In the genomic region with DNA sequence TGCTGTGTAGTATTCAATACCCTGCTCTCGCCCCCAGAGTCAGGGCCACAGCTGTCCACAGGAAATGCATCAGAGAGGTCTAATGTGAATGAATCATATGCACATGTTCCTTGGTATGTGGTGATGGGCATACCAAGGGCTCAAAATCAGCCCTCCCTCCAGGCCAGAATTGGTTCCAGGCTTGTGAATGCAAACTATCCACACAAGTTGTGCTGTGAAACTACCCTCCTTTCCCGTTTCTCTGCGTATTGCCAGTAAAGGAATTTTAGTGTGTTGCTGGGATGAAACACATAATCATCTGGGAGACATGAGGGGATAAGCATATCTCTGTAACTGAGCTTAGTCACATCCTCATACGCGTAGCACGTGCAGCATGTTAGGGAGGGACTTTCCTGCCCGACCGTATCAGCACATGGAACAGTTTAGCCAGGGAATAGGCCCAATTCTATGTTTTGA, we compare ENCODE assay signal across 2 cellular contexts.
A peak's percentile ranks its signal among the peaks of the same experiment; 100 is the strongest.
TF ChIP-seq lines count a peak whose summit lies in the region.

No MANE protein-coding gene starts in this region.

TF ChIP-seq in liver, 16 proteins besides CTCF, POLR2A, EP300 and RAD21 (continued from another document):
- TF ChIP-seq FOXA1 (IDR thresholded peaks at IDR 0.05) (no peak), NR2F2 (IDR thresholded peaks at IDR 0.05) (no peak), YY1 (IDR thresholded peaks at IDR 0.05) (no peak), RXRA (IDR thresholded peaks at IDR 0.05) (no peak)
- TF ChIP-seq, protein P1, sequence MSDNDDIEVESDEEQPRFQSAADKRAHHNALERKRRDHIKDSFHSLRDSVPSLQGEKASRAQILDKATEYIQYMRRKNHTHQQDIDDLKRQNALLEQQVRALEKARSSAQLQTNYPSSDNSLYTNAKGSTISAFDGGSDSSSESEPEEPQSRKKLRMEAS (IDR thresholded peaks at IDR 0.05): peak; percentile 27

TF ChIP-seq in HepG2, 621 proteins besides CTCF, POLR2A, EP300 and RAD21 (continued from another document):
- TF ChIP-seq, protein P2, sequence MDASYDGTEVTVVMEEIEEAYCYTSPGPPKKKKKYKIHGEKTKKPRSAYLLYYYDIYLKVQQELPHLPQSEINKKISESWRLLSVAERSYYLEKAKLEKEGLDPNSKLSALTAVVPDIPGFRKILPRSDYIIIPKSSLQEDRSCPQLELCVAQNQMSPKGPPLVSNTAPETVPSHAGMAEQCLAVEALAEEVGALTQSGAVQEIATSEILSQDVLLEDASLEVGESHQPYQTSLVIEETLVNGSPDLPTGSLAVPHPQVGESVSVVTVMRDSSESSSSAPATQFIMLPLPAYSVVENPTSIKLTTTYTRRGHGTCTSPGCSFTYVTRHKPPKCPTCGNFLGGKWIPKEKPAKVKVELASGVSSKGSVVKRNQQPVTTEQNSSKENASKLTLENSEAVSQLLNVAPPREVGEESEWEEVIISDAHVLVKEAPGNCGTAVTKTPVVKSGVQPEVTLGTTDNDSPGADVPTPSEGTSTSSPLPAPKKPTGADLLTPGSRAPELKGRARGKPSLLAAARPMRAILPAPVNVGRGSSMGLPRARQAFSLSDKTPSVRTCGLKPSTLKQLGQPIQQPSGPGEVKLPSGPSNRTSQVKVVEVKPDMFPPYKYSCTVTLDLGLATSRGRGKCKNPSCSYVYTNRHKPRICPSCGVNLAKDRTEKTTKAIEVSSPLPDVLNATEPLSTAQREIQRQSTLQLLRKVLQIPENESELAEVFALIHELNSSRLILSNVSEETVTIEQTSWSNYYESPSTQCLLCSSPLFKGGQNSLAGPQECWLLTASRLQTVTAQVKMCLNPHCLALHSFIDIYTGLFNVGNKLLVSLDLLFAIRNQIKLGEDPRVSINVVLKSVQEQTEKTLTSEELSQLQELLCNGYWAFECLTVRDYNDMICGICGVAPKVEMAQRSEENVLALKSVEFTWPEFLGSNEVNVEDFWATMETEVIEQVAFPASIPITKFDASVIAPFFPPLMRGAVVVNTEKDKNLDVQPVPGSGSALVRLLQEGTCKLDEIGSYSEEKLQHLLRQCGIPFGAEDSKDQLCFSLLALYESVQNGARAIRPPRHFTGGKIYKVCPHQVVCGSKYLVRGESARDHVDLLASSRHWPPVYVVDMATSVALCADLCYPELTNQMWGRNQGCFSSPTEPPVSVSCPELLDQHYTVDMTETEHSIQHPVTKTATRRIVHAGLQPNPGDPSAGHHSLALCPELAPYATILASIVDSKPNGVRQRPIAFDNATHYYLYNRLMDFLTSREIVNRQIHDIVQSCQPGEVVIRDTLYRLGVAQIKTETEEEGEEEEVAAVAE (CRISPR knock-in tag; IDR thresholded peaks at IDR 0.05; ENCODE audit: borderline replicate concordance): no peak
- TF ChIP-seq, protein P3, sequence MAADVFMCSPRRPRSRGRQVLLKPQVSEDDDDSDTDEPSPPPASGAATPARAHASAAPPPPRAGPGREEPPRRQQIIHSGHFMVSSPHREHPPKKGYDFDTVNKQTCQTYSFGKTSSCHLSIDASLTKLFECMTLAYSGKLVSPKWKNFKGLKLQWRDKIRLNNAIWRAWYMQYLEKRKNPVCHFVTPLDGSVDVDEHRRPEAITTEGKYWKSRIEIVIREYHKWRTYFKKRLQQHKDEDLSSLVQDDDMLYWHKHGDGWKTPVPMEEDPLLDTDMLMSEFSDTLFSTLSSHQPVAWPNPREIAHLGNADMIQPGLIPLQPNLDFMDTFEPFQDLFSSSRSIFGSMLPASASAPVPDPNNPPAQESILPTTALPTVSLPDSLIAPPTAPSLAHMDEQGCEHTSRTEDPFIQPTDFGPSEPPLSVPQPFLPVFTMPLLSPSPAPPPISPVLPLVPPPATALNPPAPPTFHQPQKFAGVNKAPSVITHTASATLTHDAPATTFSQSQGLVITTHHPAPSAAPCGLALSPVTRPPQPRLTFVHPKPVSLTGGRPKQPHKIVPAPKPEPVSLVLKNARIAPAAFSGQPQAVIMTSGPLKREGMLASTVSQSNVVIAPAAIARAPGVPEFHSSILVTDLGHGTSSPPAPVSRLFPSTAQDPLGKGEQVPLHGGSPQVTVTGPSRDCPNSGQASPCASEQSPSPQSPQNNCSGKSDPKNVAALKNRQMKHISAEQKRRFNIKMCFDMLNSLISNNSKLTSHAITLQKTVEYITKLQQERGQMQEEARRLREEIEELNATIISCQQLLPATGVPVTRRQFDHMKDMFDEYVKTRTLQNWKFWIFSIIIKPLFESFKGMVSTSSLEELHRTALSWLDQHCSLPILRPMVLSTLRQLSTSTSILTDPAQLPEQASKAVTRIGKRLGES (CRISPR knock-in tag; IDR thresholded peaks at IDR 0.05; ENCODE audit: borderline replicate concordance): no peak
- no peak for TF ChIP-seq ZBTB7B (CRISPR knock-in tag; IDR thresholded peaks at IDR 0.05)
- TF ChIP-seq, protein P4, sequence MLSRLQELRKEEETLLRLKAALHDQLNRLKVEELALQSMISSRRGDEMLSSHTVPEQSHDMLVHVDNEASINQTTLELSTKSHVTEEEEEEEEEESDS (CRISPR knock-in tag; IDR thresholded peaks at IDR 0.05; ENCODE audit: borderline replicate concordance): no peak
- TF ChIP-seq ZNF20 (CRISPR knock-in tag; IDR thresholded peaks at IDR 0.05): no peak
- no peak for TF ChIP-seq HDAC1 (CRISPR knock-in tag; IDR thresholded peaks at IDR 0.05)
- TF ChIP-seq ZNF207 (IDR thresholded peaks at IDR 0.05; ENCODE audit: borderline replicate concordance): no peak
- TF ChIP-seq NFKBIZ (CRISPR knock-in tag; IDR thresholded peaks at IDR 0.05): no peak
- TF ChIP-seq, protein P5, sequence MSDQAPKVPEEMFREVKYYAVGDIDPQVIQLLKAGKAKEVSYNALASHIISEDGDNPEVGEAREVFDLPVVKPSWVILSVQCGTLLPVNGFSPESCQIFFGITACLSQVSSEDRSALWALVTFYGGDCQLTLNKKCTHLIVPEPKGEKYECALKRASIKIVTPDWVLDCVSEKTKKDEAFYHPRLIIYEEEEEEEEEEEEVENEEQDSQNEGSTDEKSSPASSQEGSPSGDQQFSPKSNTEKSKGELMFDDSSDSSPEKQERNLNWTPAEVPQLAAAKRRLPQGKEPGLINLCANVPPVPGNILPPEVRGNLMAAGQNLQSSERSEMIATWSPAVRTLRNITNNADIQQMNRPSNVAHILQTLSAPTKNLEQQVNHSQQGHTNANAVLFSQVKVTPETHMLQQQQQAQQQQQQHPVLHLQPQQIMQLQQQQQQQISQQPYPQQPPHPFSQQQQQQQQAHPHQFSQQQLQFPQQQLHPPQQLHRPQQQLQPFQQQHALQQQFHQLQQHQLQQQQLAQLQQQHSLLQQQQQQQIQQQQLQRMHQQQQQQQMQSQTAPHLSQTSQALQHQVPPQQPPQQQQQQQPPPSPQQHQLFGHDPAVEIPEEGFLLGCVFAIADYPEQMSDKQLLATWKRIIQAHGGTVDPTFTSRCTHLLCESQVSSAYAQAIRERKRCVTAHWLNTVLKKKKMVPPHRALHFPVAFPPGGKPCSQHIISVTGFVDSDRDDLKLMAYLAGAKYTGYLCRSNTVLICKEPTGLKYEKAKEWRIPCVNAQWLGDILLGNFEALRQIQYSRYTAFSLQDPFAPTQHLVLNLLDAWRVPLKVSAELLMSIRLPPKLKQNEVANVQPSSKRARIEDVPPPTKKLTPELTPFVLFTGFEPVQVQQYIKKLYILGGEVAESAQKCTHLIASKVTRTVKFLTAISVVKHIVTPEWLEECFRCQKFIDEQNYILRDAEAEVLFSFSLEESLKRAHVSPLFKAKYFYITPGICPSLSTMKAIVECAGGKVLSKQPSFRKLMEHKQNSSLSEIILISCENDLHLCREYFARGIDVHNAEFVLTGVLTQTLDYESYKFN (CRISPR knock-in tag; conservative IDR thresholded peaks at IDR 0.05): no peak
- no peak for TF ChIP-seq TOPORS (CRISPR knock-in tag; IDR thresholded peaks at IDR 0.05)
- TF ChIP-seq ZNF768 (CRISPR knock-in tag; IDR thresholded peaks at IDR 0.05): no peak
- TF ChIP-seq, protein P6, sequence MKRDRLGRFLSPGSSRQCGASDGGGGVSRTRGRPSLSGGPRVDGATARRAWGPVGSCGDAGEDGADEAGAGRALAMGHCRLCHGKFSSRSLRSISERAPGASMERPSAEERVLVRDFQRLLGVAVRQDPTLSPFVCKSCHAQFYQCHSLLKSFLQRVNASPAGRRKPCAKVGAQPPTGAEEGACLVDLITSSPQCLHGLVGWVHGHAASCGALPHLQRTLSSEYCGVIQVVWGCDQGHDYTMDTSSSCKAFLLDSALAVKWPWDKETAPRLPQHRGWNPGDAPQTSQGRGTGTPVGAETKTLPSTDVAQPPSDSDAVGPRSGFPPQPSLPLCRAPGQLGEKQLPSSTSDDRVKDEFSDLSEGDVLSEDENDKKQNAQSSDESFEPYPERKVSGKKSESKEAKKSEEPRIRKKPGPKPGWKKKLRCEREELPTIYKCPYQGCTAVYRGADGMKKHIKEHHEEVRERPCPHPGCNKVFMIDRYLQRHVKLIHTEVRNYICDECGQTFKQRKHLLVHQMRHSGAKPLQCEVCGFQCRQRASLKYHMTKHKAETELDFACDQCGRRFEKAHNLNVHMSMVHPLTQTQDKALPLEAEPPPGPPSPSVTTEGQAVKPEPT (CRISPR knock-in tag; IDR thresholded peaks at IDR 0.05; ENCODE audit: low read depth): no peak
- no peak for TF ChIP-seq ZNF24 (IDR thresholded peaks at IDR 0.05)
